In the genomic region with DNA sequence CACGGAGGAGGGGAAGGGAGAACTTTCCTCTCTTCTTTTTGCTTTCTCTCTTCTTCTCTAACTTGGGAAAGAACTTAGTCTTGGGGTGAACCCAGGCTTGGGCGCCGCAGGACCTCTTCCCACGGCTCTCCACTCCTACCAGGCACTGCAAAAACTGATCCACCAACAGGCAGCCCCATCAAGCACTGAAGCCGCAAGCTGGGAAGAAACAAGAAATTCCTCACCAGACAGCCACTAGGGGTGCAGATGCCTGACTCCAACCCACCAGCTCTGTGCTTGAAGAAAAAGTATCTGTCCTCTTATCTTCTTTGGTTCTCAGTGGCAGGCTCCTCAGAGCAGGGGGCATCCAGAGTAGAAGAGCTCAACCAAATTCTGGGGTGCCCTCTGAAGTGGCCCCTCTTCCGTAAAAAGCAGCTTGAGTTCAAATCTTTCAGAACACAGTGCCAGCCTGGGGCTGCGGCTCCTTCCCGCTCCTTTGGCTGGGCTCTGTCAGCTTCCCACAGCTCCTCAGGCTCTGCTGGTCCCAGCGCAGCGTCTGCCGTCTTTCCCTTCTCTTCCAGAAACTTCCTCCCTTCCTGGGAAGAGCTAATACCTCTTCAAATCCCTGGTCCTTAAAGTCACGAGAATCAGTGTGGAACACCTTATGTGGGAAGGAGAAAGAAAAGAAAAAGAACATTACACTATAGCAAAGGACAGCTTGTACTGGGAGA, we compare ENCODE assay signal across 9 cellular contexts. TPM values are rescaled to one million over a fixed set of nuclear protein-coding genes. Genes with fewer than 3 reads are reported as not detected.
DNase-seq lines count a peak whose midpoint lies in the region; ATAC-seq, FAIRE-seq and TF ChIP-seq lines count a peak whose summit lies in the region.
"Had no signal": no experiment of that assay in that cellular context is flagged by ENCODE, and none has a peak within 500 bp of the region (broad histone marks: within the 10 kb centered on the region; RNA-seq: fewer than 3 reads in every experiment).

No MANE protein-coding gene starts in this region.

- 89% methylated on average over 11 of the region's 12 CpGs for WGBS in GM12878 (ENCODE audit: insufficient coverage, insufficient replicate concordance, low lambda C conversion rate, missing lambda C conversion rate)
- WGBS in mesendoderm (ENCODE audit: extremely low coverage, insufficient coverage, low lambda C conversion rate): no CpG with 5 or more reads among the region's 12 CpGs

- SMC1A ChIA-PET in GM12878 (lab: Charles Lee; ENCODE audit: uncharacterized antibody, unreplicated experiment): interaction anchor here (1.1 to 2.6 kb wide), 7 partner anchors 17 to 153 kb away, joined by 3 to 12 read pairs (median 4); no protein-coding TSS in a partner anchor

- H2AFZ ChIP-seq in GM12878 (ENCODE audit: control insufficient read depth, low read depth, low read length): no peak overlapping the region

- DNase-seq in CD4-positive, CD25-positive, alpha-beta regulatory T cell: no peak
- peak; percentile 65 for DNase-seq in HEK293T (ENCODE audit: extremely low spot score)
- DNase-seq in GM12878 (ENCODE audit: low read depth, low spot score): no peak
- DNase-seq in mesendoderm: peak; percentile 79
- DNase-seq in COLO668 (lab: John Stamatoyannopoulos, UW; ENCODE audit: unreplicated experiment): no peak
- DNase-seq in GOT3 (lab: John Stamatoyannopoulos, UW): no peak
- DNase-seq in GM13977 (ENCODE audit: low spot score): no peak
- DNase-seq in ecto neural progenitor cell (ENCODE audit: low spot score): no peak

- CTCF ChIA-PET in HEK293T (lab: Yijun Ruan, JAX): interaction anchor here (0.6 to 2.6 kb wide), 6 partner anchors 19 to 167 kb away, joined by 3 to 11 read pairs (median 4); no protein-coding TSS in a partner anchor
- CTCF ChIA-PET in GM12878 (lab: Yijun Ruan, JAX): interaction anchor here (0.6 to 2.4 kb wide), 6 partner anchors 11 to 219 kb away, joined by 3 to 13 read pairs (median 4); no protein-coding TSS in a partner anchor

- TF ChIP-seq POLR2A in GM12878 (IDR thresholded peaks at IDR 0.05; ENCODE audit: low read depth, low read length): no peak

- RAD21 ChIA-PET in GM12878 (lab: Charles Lee; ENCODE audit: unreplicated experiment): interaction anchor here (1.2 to 1.8 kb wide), 4 partner anchors 36 to 152 kb away, joined by 3 to 5 read pairs (median 4); a partner anchor contains a TSS

- TF ChIP-seq RAD21 in GM12878 (IDR thresholded peaks at IDR 0.05; ENCODE audit: insufficient read depth, low read depth, low read length): no peak

- peak overlapping the region; percentile 2 to 98 (median 91) for H3K27ac Mint-ChIP-seq in CD4-positive, CD25-positive, alpha-beta regulatory T cell

- H4K8ac ChIP-seq in mesendoderm (ENCODE audit: low read depth, low read length): no peak overlapping the region

- no peak overlapping the region for H2BK120ac ChIP-seq in mesendoderm (ENCODE audit: low read depth, low read length)

- peaks cover 22% of the 10 kb centered on the region for H3K79me1 ChIP-seq in mesendoderm (ENCODE audit: low read length)

- H3K9ac ChIP-seq in GM12878 (ENCODE audit: control insufficient read depth, insufficient read depth, low read length) (no peak overlapping the region), mesendoderm (ENCODE audit: low read length) (no peak overlapping the region)

- H2BK15ac ChIP-seq in mesendoderm (replicated peaks; ENCODE audit: low read depth): no peak overlapping the region

- no TSS peak for BruUV-seq in GM12878 (replicated peaks; lab: Mats Ljungman, UMichigan)

- peak in 2 of 3 experiments; percentile 20 to 24; a peak in 2 of 6 replicates for TF ChIP-seq CTCF in GM12878 (IDR thresholded peaks at IDR 0.05 in 2 of 3, conservative IDR thresholded peaks at IDR 0.05 in 1 of 3; ENCODE audit: control insufficient read depth in 2 of 3, extremely low read depth in 1 of 3, insufficient read depth in 1 of 3, low read depth in 3 of 3, low read length in 3 of 3)
- TF ChIP-seq CTCF in GM13977 (IDR thresholded peaks at IDR 0.05; ENCODE audit: extremely low read depth, insufficient read depth, missing control alignments): no peak

- in situ Hi-C loops in GM12878 (cut with MboI) (no loop called here), GM13977 (cut with MboI; ENCODE audit: low pct_unique_long_range_greater_than_20kb, low sequenced_read_pairs, unreplicated experiment) (no loop called here)

- no peak overlapping the region for H2AK5ac ChIP-seq in mesendoderm (ENCODE audit: low read length)

- no peak overlapping the region for H3K23ac ChIP-seq in mesendoderm (ENCODE audit: low read length)

- H3K4me2 ChIP-seq in GM12878 (ENCODE audit: control insufficient read depth, insufficient read depth): no peak overlapping the region
- no peak overlapping the region for H3K4me2 ChIP-seq in mesendoderm (ENCODE audit: low read length)

- POLR2A ChIA-PET in HEK293T (lab: Yijun Ruan, JAX): interaction anchor here (1.0 to 1.6 kb wide), 3 partner anchors 41 to 61 kb away, joined by 3 read pairs; no protein-coding TSS in a partner anchor
- POLR2A ChIA-PET in GM12878 (lab: Charles Lee): interaction anchor here (0.5 kb wide), 1 partner anchor 1296 kb away, joined by 4 read pairs; no protein-coding TSS in a partner anchor

- H3K4me1 ChIP-seq in CD4-positive, CD25-positive, alpha-beta regulatory T cell (ENCODE audit: control insufficient read depth, insufficient read depth, low read length, poor library complexity, severe bottlenecking): peaks cover 78% of the 10 kb centered on the region
- peaks cover 6% of the 10 kb centered on the region for H3K4me1 ChIP-seq in GM12878 (ENCODE audit: control insufficient read depth, insufficient read depth, low read length)
- peaks cover 8% of the 10 kb centered on the region for H3K4me1 ChIP-seq in mesendoderm (ENCODE audit: control insufficient read depth, low read depth, low read length)

- peaks cover 20% of the 10 kb centered on the region for H3K36me3 Mint-ChIP-seq in CD4-positive, CD25-positive, alpha-beta regulatory T cell

- H3K4me3 Mint-ChIP-seq in CD4-positive, CD25-positive, alpha-beta regulatory T cell: peak overlapping the region; percentile 91 to 96 (median 94)

- no peak for FAIRE-seq in GM12878 (lab: Jason Lieb, UNC)

- H3K79me2 ChIP-seq in GM12878 (ENCODE audit: control insufficient read depth, insufficient read depth, low read length) (no peaks in the 10 kb centered on the region), mesendoderm (ENCODE audit: control insufficient read depth, insufficient read depth, low read length) (peaks cover 12% of the 10 kb centered on the region)

- no peaks in the 10 kb centered on the region for H3K27me3 Mint-ChIP-seq in CD4-positive, CD25-positive, alpha-beta regulatory T cell

- peaks cover 13 to 81% (median 68%) of the 10 kb centered on the region in 4 donors for H3K4me1 Mint-ChIP-seq in CD4-positive, CD25-positive, alpha-beta regulatory T cell

- H2BK5ac ChIP-seq in mesendoderm (ENCODE audit: low read length): no peak overlapping the region

- TF ChIP-seq EP300 in GM12878 (IDR thresholded peaks at IDR 0.05; ENCODE audit: borderline replicate concordance in 1 of 2, control insufficient read depth in 1 of 2, low read depth in 2 of 2, low read length in 2 of 2): no peak

- no peak overlapping the region for H3K27ac ChIP-seq in CD4-positive, CD25-positive, alpha-beta regulatory T cell (ENCODE audit: insufficient read depth, low read length, poor library complexity, severe bottlenecking)
- H3K27ac ChIP-seq in GM12878 (ENCODE audit: control insufficient read depth, insufficient read depth) (no peak overlapping the region), mesendoderm (ENCODE audit: low read depth, low read length) (no peak overlapping the region)

- ATAC-seq in CD4-positive, CD25-positive, alpha-beta regulatory T cell (ENCODE audit: low read depth in 2 of 2): no peak
- no peak for ATAC-seq in GM12878

- peaks cover 0 to 1% (median 0%) of the 10 kb centered on the region in 7 donors for H3K9me3 Mint-ChIP-seq in CD4-positive, CD25-positive, alpha-beta regulatory T cell

- H3K56ac ChIP-seq in mesendoderm (ENCODE audit: low read length): peak overlapping the region; percentile 26

- intact Hi-C loops in GM12878 (cut with micrococcal nuclease; ENCODE audit: unreplicated experiment): loop anchor here (5.0 kb wide), 2 partner anchors 52 to 107 kb away; no protein-coding TSS in a partner anchor

- H4K20me1 ChIP-seq in GM12878 (ENCODE audit: control insufficient read depth, insufficient read depth): no peaks in the 10 kb centered on the region

- no peaks in the 10 kb centered on the region for H3K9me3 ChIP-seq in CD4-positive, CD25-positive, alpha-beta regulatory T cell (ENCODE audit: control insufficient read depth in 2 of 2, low read length in 2 of 2)
- no peaks in the 10 kb centered on the region for H3K9me3 ChIP-seq in GM12878 (replicated peaks; ENCODE audit: control insufficient read depth, insufficient read depth, low read length)

- H3K4me3 ChIP-seq in CD4-positive, CD25-positive, alpha-beta regulatory T cell (ENCODE audit: low read depth, low read length): peak overlapping the region; percentile 87
- H3K4me3 ChIP-seq in GM12878 (no peak overlapping the region), mesendoderm (ENCODE audit: low read length) (no peak overlapping the region)

- H3K4ac ChIP-seq in mesendoderm (ENCODE audit: low read depth, low read length): no peak overlapping the region

- H3K36me3 ChIP-seq in CD4-positive, CD25-positive, alpha-beta regulatory T cell (ENCODE audit: control insufficient read depth, insufficient read depth, low read length): peaks cover 10% of the 10 kb centered on the region
- H3K36me3 ChIP-seq in GM12878 (ENCODE audit: control insufficient read depth in 2 of 2, insufficient read depth in 2 of 2, low read length in 1 of 2) (no peaks in the 10 kb centered on the region), mesendoderm (ENCODE audit: control insufficient read depth, insufficient read depth, low read length) (no peaks in the 10 kb centered on the region)

- H3K18ac ChIP-seq in mesendoderm (ENCODE audit: low read length): no peak overlapping the region

- H3K27me3 ChIP-seq in CD4-positive, CD25-positive, alpha-beta regulatory T cell (ENCODE audit: control insufficient read depth, insufficient read depth, low read length): no peaks in the 10 kb centered on the region
- H3K27me3 ChIP-seq in GM12878 (replicated peaks in 1 of 2; ENCODE audit: control insufficient read depth in 2 of 2, insufficient read depth in 2 of 2, low read length in 1 of 2) (peaks cover 2 to 10% of the 10 kb centered on the region in 2 experiments; a peak in 2 of 4 replicates), mesendoderm (ENCODE audit: insufficient read depth, low read length, poor library complexity) (no peaks in the 10 kb centered on the region)

- no peak overlapping the region for H4K5ac ChIP-seq in mesendoderm (ENCODE audit: low read length)

RNA-seq across cellular contexts. Expression of a gene that starts 2.4 kb away (rescaled TPM):
- 33.2 TPM for total RNA-seq in CD4-positive, CD25-positive, alpha-beta regulatory T cell
- polyA plus RNA-seq in CD4-positive, CD25-positive, alpha-beta regulatory T cell: 10 to 100 TPM; 10.8 to 18.5 (median 13.4) TPM
- 1.5 TPM in 2 replicates for total RNA-seq in GM12878 (2013; cell fraction: nucleolus; rRNA removed)
- total RNA-seq in GM12878 (2014; rRNA removed) (0.22 and 0.45 TPM in 2 replicates), GM12878 (2014; rRNA removed; fragmentation: Illumina TruSeq; extraction: Trizol) (0.22 and 0.28 TPM in 2 replicates), GM12878 (2021) (0.40 and 0.69 TPM in 2 replicates)
- polyA plus RNA-seq in GM12878 (2011; ENCODE audit: low read depth): 1.0 TPM
- polyA plus RNA-seq in GM12878 (2011; rRNA removed) (10.6 and 11.3 TPM in 2 replicates), GM12878 (2014; fragmentation: Illumina TruSeq; extraction: Trizol) (0.48 and 0.71 TPM in 2 replicates), GM12878 (2014; fragmentation: Nextera tagmentation; extraction: Ambion mirVana) (under 1 TPM; 0.13 to 0.15 TPM), GM12878 (2014; rRNA removed) (0.36 and 0.40 TPM in 2 replicates), GM12878 (2016; fragmentation: Nextera tagmentation; extraction: Ambion mirVana) (under 1 TPM; 0.24 to 0.96 TPM)
- polyA plus RNA-seq in GM12878 (2011; cell fraction: cytosol; rRNA removed): 7.6 and 10.4 TPM in 2 replicates
- polyA plus RNA-seq in GM12878 (2011; cell fraction: nucleus; rRNA removed): 15.7 and 18.2 TPM in 2 replicates
- 1.1 and 1.5 TPM in 2 replicates for polyA plus RNA-seq in GM12878 (2012)
- 5.4 and 6.6 TPM in 2 replicates for polyA minus RNA-seq in GM12878 (2011; rRNA and poly(A)+ RNA removed)
- 2.3 and 2.9 TPM in 2 replicates for polyA minus RNA-seq in GM12878 (2011; cell fraction: cytosol; rRNA and poly(A)+ RNA removed)
- polyA minus RNA-seq in GM12878 (2011; cell fraction: nucleus; rRNA and poly(A)+ RNA removed): 3.6 and 4.0 TPM in 2 replicates
- polyA plus RNA-seq in mesendoderm (2013, experiment 1 of 2): 31.0 TPM
- 30.1 TPM for polyA plus RNA-seq in mesendoderm (2013, experiment 2 of 2)

RNA-seq across cellular contexts. Expression of a gene that starts 35.3 kb away (rescaled TPM):
- total RNA-seq in CD4-positive, CD25-positive, alpha-beta regulatory T cell: 37.0 TPM
- 100 to 1,000 TPM in 1 of 4 donors, 10 to 100 TPM in 3; 94.9 to 119 (median 98.6) TPM for polyA plus RNA-seq in CD4-positive, CD25-positive, alpha-beta regulatory T cell
- 52.7 and 57.1 TPM in 2 replicates for total RNA-seq in GM12878 (2013; cell fraction: nucleolus; rRNA removed)
- total RNA-seq in GM12878 (2014; rRNA removed): 11.7 and 15.9 TPM in 2 replicates
- total RNA-seq in GM12878 (2014; rRNA removed; fragmentation: Illumina TruSeq; extraction: Trizol): 16.8 and 18.0 TPM in 2 replicates
- 12.5 TPM in 2 replicates for total RNA-seq in GM12878 (2021)
- polyA plus RNA-seq in GM12878 (2011; ENCODE audit: low read depth): 8.1 TPM
- 74.5 and 75.5 TPM in 2 replicates for polyA plus RNA-seq in GM12878 (2011; rRNA removed)
- 65.7 and 79.1 TPM in 2 replicates for polyA plus RNA-seq in GM12878 (2011; cell fraction: cytosol; rRNA removed)
- polyA plus RNA-seq in GM12878 (2011; cell fraction: nucleus; rRNA removed): 22.2 and 26.9 TPM in 2 replicates
- polyA plus RNA-seq in GM12878 (2012): 13.3 and 14.9 TPM in 2 replicates
- 20.5 and 22.6 TPM in 2 replicates for polyA plus RNA-seq in GM12878 (2014; fragmentation: Illumina TruSeq; extraction: Trizol)
- 10 to 100 TPM; 12.6 to 16.2 TPM for polyA plus RNA-seq in GM12878 (2014; fragmentation: Nextera tagmentation; extraction: Ambion mirVana)
- 15.7 and 15.8 TPM in 2 replicates for polyA plus RNA-seq in GM12878 (2014; rRNA removed)
- 10 to 100 TPM; 13.7 to 14.2 TPM for polyA plus RNA-seq in GM12878 (2016; fragmentation: Nextera tagmentation; extraction: Ambion mirVana)
- polyA minus RNA-seq in GM12878 (2011; rRNA and poly(A)+ RNA removed): 49.7 and 57.1 TPM in 2 replicates
- 19.2 and 22.4 TPM in 2 replicates for polyA minus RNA-seq in GM12878 (2011; cell fraction: cytosol; rRNA and poly(A)+ RNA removed)
- 15.2 and 23.0 TPM in 2 replicates for polyA minus RNA-seq in GM12878 (2011; cell fraction: nucleus; rRNA and poly(A)+ RNA removed)
- polyA plus RNA-seq in mesendoderm (2013, experiment 1 of 2): 1.9 TPM
- 2.2 TPM for polyA plus RNA-seq in mesendoderm (2013, experiment 2 of 2)

RNA-seq across cellular contexts. Expression of a gene that starts 39.3 kb away (rescaled TPM):
- 3.8 TPM for total RNA-seq in CD4-positive, CD25-positive, alpha-beta regulatory T cell
- 1 to 10 TPM; 2.3 to 3.9 (median 3.6) TPM for polyA plus RNA-seq in CD4-positive, CD25-positive, alpha-beta regulatory T cell
- total RNA-seq in GM12878 (2013; cell fraction: nucleolus; rRNA removed): not detected in 2 replicates
- total RNA-seq in GM12878 (2014; rRNA removed) (not detected in 2 replicates), GM12878 (2014; rRNA removed; fragmentation: Illumina TruSeq; extraction: Trizol) (not detected in 2 replicates), GM12878 (2021) (not detected in 2 replicates)
- polyA plus RNA-seq in GM12878 (2011; ENCODE audit: low read depth): not detected
- polyA plus RNA-seq in GM12878 (2011; rRNA removed) (not detected in 2 replicates), GM12878 (2014; fragmentation: Illumina TruSeq; extraction: Trizol) (not detected in 2 replicates), GM12878 (2014; fragmentation: Nextera tagmentation; extraction: Ambion mirVana) (not detected), GM12878 (2014; rRNA removed) (not detected in 2 replicates), GM12878 (2016; fragmentation: Nextera tagmentation; extraction: Ambion mirVana) (not detected)
- not detected in 2 replicates for polyA plus RNA-seq in GM12878 (2011; cell fraction: cytosol; rRNA removed)
- polyA plus RNA-seq in GM12878 (2011; cell fraction: nucleus; rRNA removed): not detected in 2 replicates
- not detected in 2 replicates for polyA plus RNA-seq in GM12878 (2012)
- not detected in 2 replicates for polyA minus RNA-seq in GM12878 (2011; rRNA and poly(A)+ RNA removed)
- polyA minus RNA-seq in GM12878 (2011; cell fraction: cytosol; rRNA and poly(A)+ RNA removed): not detected in 2 replicates
- not detected in 2 replicates for polyA minus RNA-seq in GM12878 (2011; cell fraction: nucleus; rRNA and poly(A)+ RNA removed)
- not detected for polyA plus RNA-seq in mesendoderm (2013, experiment 1 of 2)
- not detected for polyA plus RNA-seq in mesendoderm (2013, experiment 2 of 2)
- total RNA-seq: myocyte had no signal

Comparison
In these comparisons a context has a peak if more than half of its experiments do, and no peak if none do; other contexts are left out.
1. DNase-seq: peak in HEK293T (single experiment) and mesendoderm (single experiment); none in CD4-positive, CD25-positive, alpha-beta regulatory T cell (0 of 3), GM12878 (single experiment), COLO668 (single experiment), GOT3 (single experiment), GM13977 (single experiment) and ecto neural progenitor cell (single experiment).
2. RNA of a gene that starts 2.4 kb away (total RNA-seq): 33.2 TPM in CD4-positive, CD25-positive, alpha-beta regulatory T cell (single experiment); 0.22 to 1.5 TPM in GM12878; every median in the first group is over 10 times any median in the second.